Comparison of ENCODE assay signal across 24 cellular contexts in the genomic region with DNA sequence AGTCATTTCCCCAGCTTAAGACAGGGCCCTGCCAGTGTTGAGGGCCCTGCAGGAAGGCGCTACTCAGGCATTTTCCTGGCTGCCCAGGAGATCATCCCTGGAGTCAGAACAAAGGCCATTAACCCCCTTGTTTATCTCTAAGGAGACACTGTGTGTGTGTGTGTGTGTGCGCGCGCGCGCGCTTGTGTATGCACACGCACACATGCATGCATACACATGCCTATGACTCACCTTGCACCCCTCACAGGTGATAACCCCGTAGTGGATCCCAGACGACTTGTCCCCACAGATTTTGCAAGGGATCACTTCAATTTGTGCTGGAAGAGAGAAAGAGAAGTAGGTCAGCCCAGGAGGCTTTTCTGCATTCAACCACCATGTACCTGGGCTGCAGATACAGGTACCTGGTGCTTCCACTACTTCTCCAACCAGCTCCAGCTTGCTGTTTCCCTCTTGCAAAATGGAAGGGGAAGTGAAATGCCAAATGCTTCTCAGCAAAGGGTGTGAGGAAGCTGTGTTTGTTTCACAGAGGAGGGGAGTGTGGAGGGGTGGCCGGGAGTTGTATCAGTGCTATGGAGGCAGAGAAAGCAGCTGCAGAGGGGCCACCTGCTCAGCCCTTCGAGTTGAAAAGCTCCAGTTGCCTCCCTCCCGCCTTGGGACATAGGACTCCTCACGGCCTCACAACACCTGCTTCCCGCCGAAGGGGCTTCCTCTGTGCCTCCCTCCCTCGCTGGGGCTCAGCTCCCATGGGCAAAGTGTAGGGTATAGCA. TPM values are rescaled to one million over a fixed set of nuclear protein-coding genes. Genes with fewer than 3 reads are reported as not detected.
A peak's percentile ranks its signal among the peaks of the same experiment; 100 is the strongest.
DNase-seq lines count a peak whose midpoint lies in the region; ATAC-seq, FAIRE-seq and TF ChIP-seq lines count a peak whose summit lies in the region.
"Had no signal": no experiment of that assay in that cellular context is flagged by ENCODE, and none has a peak within 500 bp of the region (broad histone marks: within the 10 kb centered on the region; RNA-seq: fewer than 3 reads in every experiment).

No MANE protein-coding gene starts in this region.

- DNase-seq in DMS153 (lab: John Stamatoyannopoulos, UW) (peak; percentile 46), DMS153 treated with DMSO at 0.1 percent for 48 hours (lab: John Stamatoyannopoulos, UW; ENCODE audit: unreplicated experiment) (no peak), NCI-H69 (lab: John Stamatoyannopoulos, UW) (peak; percentile 11), GM12878 (ENCODE audit: low read depth, low spot score) (no peak), left ventricle myocardium inferior (no peak), OCI-M2 (lab: John Stamatoyannopoulos, UW; ENCODE audit: unreplicated experiment) (no peak)
- no peak for DNase-seq in CD4-positive, CD25-positive, alpha-beta regulatory T cell
- DNase-seq: amniotic stem cell; COR-L47; GM23248; NCI-H2029 treated with DMSO at 0.1 percent for 48 hours; ovary; stimulated activated naive CD4-positive, alpha-beta T cell treated with Interleukin-2 at 50 U/mL for 16 hours had no signal

- peak overlapping the region in 2 of 3 donors; percentile 12 to 63 for H3K27ac Mint-ChIP-seq in CD4-positive, CD25-positive, alpha-beta regulatory T cell
- H3K27ac Mint-ChIP-seq: activated T-helper 1 cell treated with anti-CD3 and anti-CD28 coated beads, Interleukin-12 subunit alpha, Interleukin-12 subunit beta, Interleukin-2, Interleukin-4 antibody, amounts not matched to agents 30 ng/mL and 10 ng/mL and 1 ng/mL, durations not matched to agents 14 hours and 24 hours and 36 hours had no signal

- no peak for TF ChIP-seq EP300 in GM12878 (IDR thresholded peaks at IDR 0.05; ENCODE audit: borderline replicate concordance in 1 of 2, control insufficient read depth in 1 of 2, low read depth in 2 of 2, low read length in 2 of 2)

- H3K4me1 ChIP-seq in CD4-positive, CD25-positive, alpha-beta regulatory T cell (ENCODE audit: control insufficient read depth, insufficient read depth, low read length, poor library complexity, severe bottlenecking), result peaks cover 58% of the 10 kb centered on the region
- H3K4me1 ChIP-seq in GM12878 (ENCODE audit: control insufficient read depth, insufficient read depth, low read length) (no peaks in the 10 kb centered on the region; the same call in 1 of the 2 replicates), left ventricle myocardium inferior (peaks cover 16% of the 10 kb centered on the region)

- H3K9me3 ChIP-seq in CD4-positive, CD25-positive, alpha-beta regulatory T cell (ENCODE audit: control insufficient read depth in 2 of 2, low read length in 2 of 2), result no peaks in the 10 kb centered on the region
- H3K9me3 ChIP-seq in GM12878 (replicated peaks; ENCODE audit: control insufficient read depth, insufficient read depth, low read length) (no peaks in the 10 kb centered on the region), left ventricle myocardium inferior (replicated peaks) (no peaks in the 10 kb centered on the region)
- H3K9me3 ChIP-seq: ovary had no signal

- no peaks in the 10 kb centered on the region for H3K27me3 ChIP-seq in CD4-positive, CD25-positive, alpha-beta regulatory T cell (ENCODE audit: control insufficient read depth, insufficient read depth, low read length)
- H3K27me3 ChIP-seq in GM12878 (replicated peaks in 1 of 2; ENCODE audit: control insufficient read depth in 2 of 2, insufficient read depth in 2 of 2, low read length in 1 of 2), result peaks cover 0 to 3% of the 10 kb centered on the region in 2 experiments; a peak in 2 of 4 replicates
- no peaks in the 10 kb centered on the region for H3K27me3 ChIP-seq in left ventricle myocardium inferior (ENCODE audit: low read depth)
- H3K27me3 ChIP-seq: ovary had no signal

- no peak for TF ChIP-seq POLR2A in GM12878 (IDR thresholded peaks at IDR 0.05; ENCODE audit: low read depth, low read length)

- H3K4me3 Mint-ChIP-seq in CD4-positive, CD25-positive, alpha-beta regulatory T cell, result no peak overlapping the region
- H3K4me3 Mint-ChIP-seq: activated T-helper 1 cell treated with anti-CD3 and anti-CD28 coated beads, Interleukin-12 subunit alpha, Interleukin-12 subunit beta, Interleukin-2, Interleukin-4 antibody, amounts not matched to agents 30 ng/mL and 10 ng/mL and 1 ng/mL, durations not matched to agents 14 hours and 24 hours and 36 hours had no signal

- H3K36me3 Mint-ChIP-seq in CD4-positive, CD25-positive, alpha-beta regulatory T cell, result no peaks in the 10 kb centered on the region

- TF ChIP-seq CTCF in GM12878 (IDR thresholded peaks at IDR 0.05 in 2 of 3, conservative IDR thresholded peaks at IDR 0.05 in 1 of 3; ENCODE audit: control insufficient read depth in 2 of 3, extremely low read depth in 1 of 3, insufficient read depth in 1 of 3, low read depth in 3 of 3, low read length in 3 of 3), result no peak
- TF ChIP-seq CTCF in left ventricle myocardium inferior (IDR thresholded peaks at IDR 0.05; ENCODE audit: borderline replicate concordance), result no peak

- H3K27me3 Mint-ChIP-seq in CD4-positive, CD25-positive, alpha-beta regulatory T cell, result no peaks in the 10 kb centered on the region

- H3K36me3 ChIP-seq in CD4-positive, CD25-positive, alpha-beta regulatory T cell (ENCODE audit: control insufficient read depth, insufficient read depth, low read length), result no peaks in the 10 kb centered on the region
- H3K36me3 ChIP-seq in GM12878 (ENCODE audit: control insufficient read depth in 2 of 2, insufficient read depth in 2 of 2, low read length in 1 of 2), result no peaks in the 10 kb centered on the region
- H3K36me3 ChIP-seq in left ventricle myocardium inferior, result peaks cover 5% of the 10 kb centered on the region
- H3K36me3 ChIP-seq: ovary had no signal

- peaks cover 7 to 81% (median 48%) of the 10 kb centered on the region in 4 donors for H3K4me1 Mint-ChIP-seq in CD4-positive, CD25-positive, alpha-beta regulatory T cell

- intact Hi-C loops in GM12878 (cut with micrococcal nuclease; ENCODE audit: unreplicated experiment), result no loop called here
- intact Hi-C loops in left ventricle myocardium inferior (cut with micrococcal nuclease), result no loop called here

- SMC1A ChIA-PET in GM12878 (lab: Charles Lee; ENCODE audit: uncharacterized antibody, unreplicated experiment), result interaction anchor here (2.0 kb wide), 1 partner anchor 10 kb away, joined by 7 read pairs; no protein-coding TSS in a partner anchor

- in situ Hi-C loops in GM12878 (cut with MboI), result no loop called here

- CTCF ChIA-PET in GM12878 (lab: Yijun Ruan, JAX), result interaction anchor here (1.5 kb wide), 1 partner anchor 20 kb away, joined by 3 read pairs; no protein-coding TSS in a partner anchor

- POLR2A ChIA-PET in GM12878 (lab: Charles Lee), result no interaction called here

- H3K27ac ChIP-seq in CD4-positive, CD25-positive, alpha-beta regulatory T cell (ENCODE audit: insufficient read depth, low read length, poor library complexity, severe bottlenecking), result peak overlapping the region; percentile 27
- H3K27ac ChIP-seq in GM12878 (ENCODE audit: control insufficient read depth, insufficient read depth) (no peak overlapping the region), left ventricle myocardium inferior (replicated peaks) (no peak overlapping the region)
- H3K27ac ChIP-seq: 22Rv1, epithelial cell of prostate, GM23248, ovary, PC-9 had no signal

- 46% methylated on average over 17 of the region's 17 CpGs for WGBS in GM12878 (ENCODE audit: insufficient coverage, insufficient replicate concordance, low lambda C conversion rate, missing lambda C conversion rate)

- no peak for TF ChIP-seq RAD21 in GM12878 (IDR thresholded peaks at IDR 0.05; ENCODE audit: insufficient read depth, low read depth, low read length)

- no peak for FAIRE-seq in GM12878 (lab: Jason Lieb, UNC)
- FAIRE-seq: keratinocyte, urothelium cell line had no signal

- H3K4me3 ChIP-seq in CD4-positive, CD25-positive, alpha-beta regulatory T cell (ENCODE audit: low read depth, low read length), result no peak overlapping the region
- H3K4me3 ChIP-seq in GM12878, result no peak overlapping the region
- no peak overlapping the region for H3K4me3 ChIP-seq in left ventricle myocardium inferior
- H3K4me3 ChIP-seq: GM23248, ovary, PC-9 had no signal

- no peaks in the 10 kb centered on the region for H4K20me1 ChIP-seq in GM12878 (ENCODE audit: control insufficient read depth, insufficient read depth)

- no peak for ATAC-seq in CD4-positive, CD25-positive, alpha-beta regulatory T cell (ENCODE audit: low read depth in 2 of 2)
- no peak; the same call in 2 of the 3 replicates for ATAC-seq in GM12878
- ATAC-seq in HG03442 (IDR thresholded peaks at IDR 0.05; ENCODE audit: unreplicated experiment), result no peak
- ATAC-seq: activated CD4-positive, CD25-positive, alpha-beta regulatory T cell treated with anti-CD3 and anti-CD28 coated beads, Interleukin-2, amount 50 U/mL, for 24 hours had no signal

- RAD21 ChIA-PET in GM12878 (lab: Charles Lee; ENCODE audit: unreplicated experiment), result no interaction called here

- H3K9me3 Mint-ChIP-seq in CD4-positive, CD25-positive, alpha-beta regulatory T cell, result no peaks in the 10 kb centered on the region
- H3K9me3 Mint-ChIP-seq: activated T-helper 1 cell treated with anti-CD3 and anti-CD28 coated beads, Interleukin-12 subunit alpha, Interleukin-12 subunit beta, Interleukin-2, Interleukin-4 antibody, amounts not matched to agents 30 ng/mL and 10 ng/mL and 1 ng/mL, durations not matched to agents 14 hours and 24 hours and 36 hours had no signal

- no TSS peak for BruUV-seq in GM12878 (replicated peaks; lab: Mats Ljungman, UMichigan)

- H2AFZ ChIP-seq in GM12878 (ENCODE audit: control insufficient read depth, low read depth, low read length), result no peak overlapping the region
- H2AFZ ChIP-seq: GM23248, PC-9 had no signal

- no peaks in the 10 kb centered on the region for H3K79me2 ChIP-seq in GM12878 (ENCODE audit: control insufficient read depth, insufficient read depth, low read length)

- no peak overlapping the region for H3K4me2 ChIP-seq in GM12878 (ENCODE audit: control insufficient read depth, insufficient read depth)
- H3K4me2 ChIP-seq: PC-9 had no signal

- no peak overlapping the region for H3K9ac ChIP-seq in GM12878 (ENCODE audit: control insufficient read depth, insufficient read depth, low read length)
- H3K9ac ChIP-seq: GM23248 had no signal

RNA-seq across cellular contexts. Expression of a gene that starts 11.9 kb away (rescaled TPM):
- total RNA-seq in CD4-positive, CD25-positive, alpha-beta regulatory T cell, result 0.22 TPM
- polyA plus RNA-seq in CD4-positive, CD25-positive, alpha-beta regulatory T cell, result under 1 TPM in 2 of 4 donors, not detected in 2; 0.15 to 0.33 TPM
- total RNA-seq in GM12878 (2013; cell fraction: nucleolus; rRNA removed), result not detected in 2 replicates
- total RNA-seq in GM12878 (2014; rRNA removed), result not detected in 2 replicates
- total RNA-seq in GM12878 (2014; rRNA removed; fragmentation: Illumina TruSeq; extraction: Trizol), result not detected in 2 replicates
- total RNA-seq in GM12878 (2021), result not detected in 2 replicates
- polyA plus RNA-seq in GM12878 (2011; ENCODE audit: low read depth), result not detected
- polyA plus RNA-seq in GM12878 (2011; rRNA removed), result not detected in 2 replicates
- not detected in 2 replicates for polyA plus RNA-seq in GM12878 (2011; cell fraction: cytosol; rRNA removed)
- polyA plus RNA-seq in GM12878 (2011; cell fraction: nucleus; rRNA removed), result not detected in 2 replicates
- not detected in 2 replicates for polyA plus RNA-seq in GM12878 (2012)
- not detected in 2 replicates for polyA plus RNA-seq in GM12878 (2014; fragmentation: Illumina TruSeq; extraction: Trizol)
- not detected for polyA plus RNA-seq in GM12878 (2014; fragmentation: Nextera tagmentation; extraction: Ambion mirVana)
- polyA plus RNA-seq in GM12878 (2014; rRNA removed), result not detected in 2 replicates
- polyA plus RNA-seq in GM12878 (2016; fragmentation: Nextera tagmentation; extraction: Ambion mirVana), result not detected
- not detected in 2 replicates for polyA minus RNA-seq in GM12878 (2011; rRNA and poly(A)+ RNA removed)
- polyA minus RNA-seq in GM12878 (2011; cell fraction: cytosol; rRNA and poly(A)+ RNA removed), result not detected in 2 replicates
- polyA minus RNA-seq in GM12878 (2011; cell fraction: nucleus; rRNA and poly(A)+ RNA removed), result not detected in 2 replicates
- 0.77 TPM for total RNA-seq in left ventricle myocardium inferior
- total RNA-seq: chondrocyte, GM23248, PC-9 had no signal
- polyA plus RNA-seq: GM23248, keratinocyte, ovary had no signal

RNA-seq across cellular contexts. Expression of a gene that starts 14.5 kb away (rescaled TPM):
- total RNA-seq in CD4-positive, CD25-positive, alpha-beta regulatory T cell, result 6.2 TPM
- polyA plus RNA-seq in CD4-positive, CD25-positive, alpha-beta regulatory T cell, result 10 to 100 TPM; 10.6 to 16.7 (median 15.1) TPM
- not detected in 2 replicates for total RNA-seq in GM12878 (2013; cell fraction: nucleolus; rRNA removed)
- total RNA-seq in GM12878 (2014; rRNA removed) (not detected in 2 replicates), GM12878 (2014; rRNA removed; fragmentation: Illumina TruSeq; extraction: Trizol) (not detected in 2 replicates), GM12878 (2021) (0.05 TPM in 1 of 2 replicates, not detected in the other), left ventricle myocardium inferior (10.3 TPM)
- polyA plus RNA-seq in GM12878 (2011; ENCODE audit: low read depth), result not detected
- polyA plus RNA-seq in GM12878 (2011; rRNA removed) (not detected in 2 replicates), GM12878 (2014; fragmentation: Illumina TruSeq; extraction: Trizol) (not detected in 2 replicates), GM12878 (2014; fragmentation: Nextera tagmentation; extraction: Ambion mirVana) (not detected), GM12878 (2014; rRNA removed) (not detected in 2 replicates), GM12878 (2016; fragmentation: Nextera tagmentation; extraction: Ambion mirVana) (not detected)
- 0.02 TPM in 1 of 2 replicates, not detected in the other for polyA plus RNA-seq in GM12878 (2011; cell fraction: cytosol; rRNA removed)
- not detected in 2 replicates for polyA plus RNA-seq in GM12878 (2011; cell fraction: nucleus; rRNA removed)
- not detected in 2 replicates for polyA plus RNA-seq in GM12878 (2012)
- polyA minus RNA-seq in GM12878 (2011; rRNA and poly(A)+ RNA removed), result not detected in 2 replicates
- not detected in 2 replicates for polyA minus RNA-seq in GM12878 (2011; cell fraction: cytosol; rRNA and poly(A)+ RNA removed)
- polyA minus RNA-seq in GM12878 (2011; cell fraction: nucleus; rRNA and poly(A)+ RNA removed), result not detected in 2 replicates
- total RNA-seq: chondrocyte, GM23248 had no signal
- polyA plus RNA-seq: GM23248 had no signal

RNA-seq across cellular contexts. Expression of a gene that starts 22.5 kb away (rescaled TPM):
- total RNA-seq in CD4-positive, CD25-positive, alpha-beta regulatory T cell, result 0.94 TPM
- polyA plus RNA-seq in CD4-positive, CD25-positive, alpha-beta regulatory T cell, result 1 to 10 TPM; 1.3 to 4.0 (median 2.8) TPM
- total RNA-seq in GM12878 (2013; cell fraction: nucleolus; rRNA removed), result 0.50 and 0.54 TPM in 2 replicates
- total RNA-seq in GM12878 (2014; rRNA removed), result 0.11 TPM in 1 of 2 replicates, not detected in the other
- total RNA-seq in GM12878 (2014; rRNA removed; fragmentation: Illumina TruSeq; extraction: Trizol), result not detected in 2 replicates
- 0.51 and 0.67 TPM in 2 replicates for total RNA-seq in GM12878 (2021)
- polyA plus RNA-seq in GM12878 (2011; ENCODE audit: low read depth), result not detected
- polyA plus RNA-seq in GM12878 (2011; rRNA removed), result 0.04 and 0.16 TPM in 2 replicates
- 0.12 and 0.43 TPM in 2 replicates for polyA plus RNA-seq in GM12878 (2011; cell fraction: cytosol; rRNA removed)
- polyA plus RNA-seq in GM12878 (2011; cell fraction: nucleus; rRNA removed), result 0.94 and 1.0 TPM in 2 replicates
- polyA plus RNA-seq in GM12878 (2012), result 0.10 and 0.16 TPM in 2 replicates
- polyA plus RNA-seq in GM12878 (2014; fragmentation: Illumina TruSeq; extraction: Trizol), result not detected in 2 replicates
- polyA plus RNA-seq in GM12878 (2014; fragmentation: Nextera tagmentation; extraction: Ambion mirVana), result under 1 TPM in 1 of 2 experiments, not detected in 1; 0.03 TPM
- 0.09 and 0.51 TPM in 2 replicates for polyA plus RNA-seq in GM12878 (2014; rRNA removed)
- polyA plus RNA-seq in GM12878 (2016; fragmentation: Nextera tagmentation; extraction: Ambion mirVana), result under 1 TPM; 0.09 to 0.27 TPM
- not detected in 2 replicates for polyA minus RNA-seq in GM12878 (2011; rRNA and poly(A)+ RNA removed)
- not detected in 2 replicates for polyA minus RNA-seq in GM12878 (2011; cell fraction: cytosol; rRNA and poly(A)+ RNA removed)
- 0.85 and 1.6 TPM in 2 replicates for polyA minus RNA-seq in GM12878 (2011; cell fraction: nucleus; rRNA and poly(A)+ RNA removed)
- total RNA-seq in left ventricle myocardium inferior, result not detected
- total RNA-seq: chondrocyte, GM23248, skeletal muscle tissue had no signal

RNA-seq across cellular contexts. Expression of a gene that starts 26.8 kb away (rescaled TPM):
- total RNA-seq in CD4-positive, CD25-positive, alpha-beta regulatory T cell, result 12.6 TPM
- polyA plus RNA-seq in CD4-positive, CD25-positive, alpha-beta regulatory T cell, result 10 to 100 TPM in 3 of 4 donors, 1 to 10 TPM in 1; 9.5 to 18.0 (median 14.3) TPM
- total RNA-seq in GM12878 (2013; cell fraction: nucleolus; rRNA removed), result 1.7 and 3.3 TPM in 2 replicates
- 2.4 and 4.3 TPM in 2 replicates for total RNA-seq in GM12878 (2014; rRNA removed)
- 2.9 and 3.5 TPM in 2 replicates for total RNA-seq in GM12878 (2014; rRNA removed; fragmentation: Illumina TruSeq; extraction: Trizol)
- 3.6 and 5.1 TPM in 2 replicates for total RNA-seq in GM12878 (2021)
- 3.0 TPM for polyA plus RNA-seq in GM12878 (2011; ENCODE audit: low read depth)
- polyA plus RNA-seq in GM12878 (2011; rRNA removed), result 1.5 and 1.8 TPM in 2 replicates
- polyA plus RNA-seq in GM12878 (2011; cell fraction: cytosol; rRNA removed), result 1.3 and 1.4 TPM in 2 replicates
- polyA plus RNA-seq in GM12878 (2011; cell fraction: nucleus; rRNA removed), result 0.80 and 0.97 TPM in 2 replicates
- polyA plus RNA-seq in GM12878 (2012), result 3.0 and 4.1 TPM in 2 replicates
- 3.9 and 4.3 TPM in 2 replicates for polyA plus RNA-seq in GM12878 (2014; fragmentation: Illumina TruSeq; extraction: Trizol)
- polyA plus RNA-seq in GM12878 (2014; fragmentation: Nextera tagmentation; extraction: Ambion mirVana), result 1 to 10 TPM; 1.3 to 1.6 TPM
- polyA plus RNA-seq in GM12878 (2014; rRNA removed), result 2.8 and 3.0 TPM in 2 replicates
- polyA plus RNA-seq in GM12878 (2016; fragmentation: Nextera tagmentation; extraction: Ambion mirVana), result 1 to 10 TPM; 8.3 to 8.4 TPM
- 1.0 and 1.1 TPM in 2 replicates for polyA minus RNA-seq in GM12878 (2011; rRNA and poly(A)+ RNA removed)
- 0.40 and 0.52 TPM in 2 replicates for polyA minus RNA-seq in GM12878 (2011; cell fraction: cytosol; rRNA and poly(A)+ RNA removed)
- polyA minus RNA-seq in GM12878 (2011; cell fraction: nucleus; rRNA and poly(A)+ RNA removed), result 1.8 TPM in 1 of 2 replicates, not detected in the other
- 3.8 TPM for total RNA-seq in left ventricle myocardium inferior

RNA-seq across cellular contexts. Expression of a gene that starts 36.4 kb away (rescaled TPM):
- not detected for total RNA-seq in CD4-positive, CD25-positive, alpha-beta regulatory T cell
- under 1 TPM in 1 of 4 donors, not detected in 3; 0.25 TPM for polyA plus RNA-seq in CD4-positive, CD25-positive, alpha-beta regulatory T cell
- total RNA-seq in GM12878 (2013; cell fraction: nucleolus; rRNA removed), result not detected in 2 replicates
- total RNA-seq in GM12878 (2014; rRNA removed) (not detected in 2 replicates), GM12878 (2014; rRNA removed; fragmentation: Illumina TruSeq; extraction: Trizol) (not detected in 2 replicates), GM12878 (2021) (not detected in 2 replicates), left ventricle myocardium inferior (not detected)
- polyA plus RNA-seq in GM12878 (2011; ENCODE audit: low read depth), result not detected
- polyA plus RNA-seq in GM12878 (2011; rRNA removed) (not detected in 2 replicates), GM12878 (2014; fragmentation: Illumina TruSeq; extraction: Trizol) (not detected in 2 replicates), GM12878 (2014; fragmentation: Nextera tagmentation; extraction: Ambion mirVana) (not detected), GM12878 (2014; rRNA removed) (not detected in 2 replicates), GM12878 (2016; fragmentation: Nextera tagmentation; extraction: Ambion mirVana) (under 1 TPM in 1 of 2 experiments, not detected in 1; 0.16 TPM)
- polyA plus RNA-seq in GM12878 (2011; cell fraction: cytosol; rRNA removed), result not detected in 2 replicates
- not detected in 2 replicates for polyA plus RNA-seq in GM12878 (2011; cell fraction: nucleus; rRNA removed)
- polyA plus RNA-seq in GM12878 (2012), result not detected in 2 replicates
- not detected in 2 replicates for polyA minus RNA-seq in GM12878 (2011; rRNA and poly(A)+ RNA removed)
- not detected in 2 replicates for polyA minus RNA-seq in GM12878 (2011; cell fraction: cytosol; rRNA and poly(A)+ RNA removed)
- polyA minus RNA-seq in GM12878 (2011; cell fraction: nucleus; rRNA and poly(A)+ RNA removed), result not detected in 2 replicates
- total RNA-seq: activated T-helper 1 cell treated with anti-CD3 and anti-CD28 coated beads, Interleukin-12 subunit alpha, Interleukin-12 subunit beta, Interleukin-2, Interleukin-4 antibody, amounts not matched to agents 30 ng/mL and 10 ng/mL and 1 ng/mL, durations not matched to agents 14 hours and 24 hours and 36 hours; chondrocyte; GM23248; ovary; PC-9; skeletal muscle tissue; T-helper 1 cell treated with Interleukin-12 subunit alpha and Interleukin-12 subunit beta and Interleukin-4 antibody, amounts not matched to agents 30 ng/mL and 1 ng/mL, for 36 hours had no signal
- polyA plus RNA-seq: GM23248 had no signal

Comparison
In these comparisons a context has a peak if more than half of its experiments do, and no peak if none do; other contexts are left out.
1. DNase-seq: peak in DMS153 (single experiment) and NCI-H69 (single experiment); none in DMS153 treated with DMSO at 0.1 percent for 48 hours (single experiment), CD4-positive, CD25-positive, alpha-beta regulatory T cell (0 of 3), GM12878 (single experiment), left ventricle myocardium inferior (single experiment) and OCI-M2 (single experiment).